Comparison of ENCODE assay signal across 8 cellular contexts in genomic region chr2:27050996-27051901, GRCh38. TPM values are rescaled to one million over a fixed set of nuclear protein-coding genes. Genes with fewer than 3 reads are reported as not detected.
DNase-seq lines count a peak whose midpoint lies in the region; ATAC-seq and TF ChIP-seq lines count a peak whose summit lies in the region.

TSS of gene AGBL5 (plus strand) at chr2:27051668. CDS start at chr2:27052959, 1,291 bp downstream.

- no peaks in the 10 kb centered on the region for H3K36me3 ChIP-seq in colonic mucosa

- H3K27ac ChIP-seq in colonic mucosa = peak within 1 kb of the TSS; percentile 90
- H3K27ac ChIP-seq in layer of hippocampus (ENCODE audit: low read depth, low read length) = peak within 1 kb of the TSS; percentile 95

- DNase-seq in C1 segment of cervical spinal cord (lab: John Stamatoyannopoulos, UW) (peak in 13 of 14 donors; percentile 67 to 93 (median 90)), NCI-H526 treated with DMSO at 0.1 percent for 48 hours (lab: John Stamatoyannopoulos, UW) (peak; percentile 94), colonic mucosa (peak; percentile 97)
- DNase-seq in activated CD4-positive, alpha-beta T cell treated with anti-CD3 and anti-CD28 coated beads for 48 hours = peak; percentile 97
- peak; percentile 86 to 93 (median 90) for DNase-seq in stimulated activated CD4-positive, alpha-beta T cell treated with anti-CD3 and anti-CD28 coated beads, Interleukin-1b, Interleukin-23, amount 100 ng/mL, for 24 hours (ENCODE audit: low read depth in 4 of 4, low spot score in 1 of 4)

- H3K9me3 ChIP-seq in colonic mucosa = no peaks in the 10 kb centered on the region

- intact Hi-C loops in colonic mucosa (cut with DNase I) = no loop called here

- TF ChIP-seq CTCF in colonic mucosa (IDR thresholded peaks at IDR 0.05) = no peak

- peaks cover 7% of the 10 kb centered on the region for H3K4me1 ChIP-seq in colonic mucosa

- H3K27me3 ChIP-seq in colonic mucosa (no peaks in the 10 kb centered on the region), layer of hippocampus (ENCODE audit: control insufficient read depth, insufficient read depth, low read length) (no peaks in the 10 kb centered on the region)

- peak within 1 kb of the TSS; percentile 70 to 89 for H3K9ac ChIP-seq in colonic mucosa (ENCODE audit: low read depth in 2 of 2, low read length in 2 of 2)

- ATAC-seq in GM19351 (IDR thresholded peaks at IDR 0.05; ENCODE audit: unreplicated experiment) (peak; percentile 72), HG03520 (IDR thresholded peaks at IDR 0.05; ENCODE audit: unreplicated experiment) (peak; percentile 55)

- H3K4me3 ChIP-seq in colonic mucosa = peak within 1 kb of the TSS; percentile 85

RNA-seq across cellular contexts. Expression of gene AGBL5, which starts in this region (rescaled TPM):
- 10 to 100 TPM; 15.1 to 16.8 TPM for total RNA-seq in colonic mucosa

Comparison
In these comparisons a context has a peak if more than half of its experiments do, and no peak if none do; other contexts are left out.
1. Peak in every context shown above with its lines: DNase-seq, ATAC-seq, H3K4me3 ChIP-seq and H3K27ac ChIP-seq.